ENCODE assay signal across 13 cellular contexts in the genomic region with DNA sequence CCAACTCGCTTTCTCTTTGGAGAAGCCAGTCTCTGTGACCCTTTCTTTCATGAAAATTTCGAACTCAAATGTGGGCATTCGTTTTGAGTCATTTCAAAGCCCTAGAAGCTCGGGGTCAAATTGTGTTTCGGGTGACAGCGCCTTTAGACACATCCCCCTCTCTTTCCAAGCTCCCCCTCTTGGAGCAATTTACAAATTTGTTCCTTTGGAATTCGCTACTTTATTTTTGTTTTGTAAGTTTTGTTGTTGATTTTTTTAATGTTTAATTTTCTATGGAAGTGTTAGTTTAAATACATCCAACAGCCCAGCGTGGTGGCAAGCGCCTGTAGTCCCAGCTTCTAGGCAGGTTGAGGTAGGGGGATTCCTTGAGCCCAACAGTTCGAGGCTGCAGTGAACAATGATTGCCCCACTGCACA. TPM values are rescaled to one million over a fixed set of nuclear protein-coding genes. Genes with fewer than 3 reads are reported as not detected.
DNase-seq lines count a peak whose midpoint lies in the region; ATAC-seq and TF ChIP-seq lines count a peak whose summit lies in the region.
"Had no signal": no experiment of that assay in that cellular context is flagged by ENCODE, and none has a peak within 500 bp of the region (broad histone marks: within the 10 kb centered on the region; RNA-seq: fewer than 3 reads in every experiment).

No MANE protein-coding gene starts in this region.

- POLR2A ChIA-PET in Caco-2 (lab: Charles Lee) = no interaction called here

- peak overlapping the region; percentile 97 for H3K4me2 ChIP-seq in OCI-LY3 (ENCODE audit: low read length)

- no peak overlapping the region for H3K27ac Mint-ChIP-seq in Caco-2 (ENCODE audit: unreplicated experiment)
- H3K27ac Mint-ChIP-seq in activated CD8-positive, alpha-beta memory T cell treated with anti-CD3 and anti-CD28 coated beads, Interleukin-2, amount 10 ng/mL, durations not matched to agents 7 days and 5 days = no peak overlapping the region
- H3K27ac Mint-ChIP-seq: T-helper 1 cell treated with Interleukin-12 subunit alpha and Interleukin-12 subunit beta and Interleukin-4 antibody, amounts not matched to agents 30 μg/mL and 1 μg/mL, for 36 hours had no signal

- H3K27ac ChIP-seq in OCI-LY3 (ENCODE audit: low read length) (no peak overlapping the region), psoas muscle (no peak overlapping the region), upper lobe of right lung (no peak overlapping the region)
- H3K27ac ChIP-seq: body of pancreas had no signal

- no peak overlapping the region for H2AFZ ChIP-seq in OCI-LY3 (ENCODE audit: low read depth, low read length)

- H3K9ac ChIP-seq in OCI-LY3 (ENCODE audit: low read length) = peak overlapping the region; percentile 75; the same call in 1 of the 2 replicates

- peak overlapping the region; percentile 24 for H3K4me3 Mint-ChIP-seq in Caco-2 (ENCODE audit: unreplicated experiment)
- H3K4me3 Mint-ChIP-seq in activated CD8-positive, alpha-beta memory T cell treated with anti-CD3 and anti-CD28 coated beads, Interleukin-2, amount 10 ng/mL, durations not matched to agents 7 days and 5 days = no peak overlapping the region
- H3K4me3 Mint-ChIP-seq: T-helper 1 cell treated with Interleukin-12 subunit alpha and Interleukin-12 subunit beta and Interleukin-4 antibody, amounts not matched to agents 30 μg/mL and 1 μg/mL, for 36 hours had no signal

- H3K4me3 ChIP-seq in Caco-2 (ENCODE audit: low read depth, low read length) (no peak overlapping the region), OCI-LY3 (ENCODE audit: low read length) (peak overlapping the region; percentile 90), psoas muscle (peak overlapping the region; percentile 33), upper lobe of right lung (no peak overlapping the region)
- H3K4me3 ChIP-seq: body of pancreas had no signal

- BruUV-seq in Caco-2 (replicated peaks; lab: Mats Ljungman, UMichigan) = no TSS peak

- no peak for ATAC-seq in psoas muscle
- no peak for ATAC-seq in upper lobe of right lung
- ATAC-seq in activated CD8-positive, alpha-beta memory T cell treated with anti-CD3 and anti-CD28 coated beads, Interleukin-2, amount 10 ng/mL, durations not matched to agents 7 days and 5 days = no peak
- ATAC-seq: body of pancreas, right cardiac atrium had no signal

- H3K9me3 ChIP-seq in Caco-2 (no peaks in the 10 kb centered on the region), OCI-LY3 (ENCODE audit: insufficient read depth, low read length) (no peaks in the 10 kb centered on the region), psoas muscle (no peaks in the 10 kb centered on the region), upper lobe of right lung (no peaks in the 10 kb centered on the region)
- H3K9me3 ChIP-seq: body of pancreas had no signal

- CTCF ChIA-PET in Caco-2 (lab: Charles Lee) = no interaction called here
- CTCF ChIA-PET in activated CD8-positive, alpha-beta memory T cell treated with anti-CD3 and anti-CD28 coated beads, Interleukin-2, amount 10 ng/mL, durations not matched to agents 7 days and 5 days (lab: Charles Lee) = interaction anchor here (1.0 to 1.4 kb wide), 2 partner anchors 277 to 281 kb away, joined by 4 read pairs; no protein-coding TSS in a partner anchor

- H4K20me1 ChIP-seq in OCI-LY3 (ENCODE audit: insufficient read depth, low read length) = no peaks in the 10 kb centered on the region

- intact Hi-C loops in Caco-2 (cut with micrococcal nuclease; ENCODE audit: unreplicated experiment) = no loop called here
- intact Hi-C loops in psoas muscle (cut with DNase I) = loop anchor here in 1 of 2 donors (5.0 kb wide), 1 partner anchor 132 kb away; no protein-coding TSS in a partner anchor
- intact Hi-C loops in upper lobe of right lung (cut with DNase I) = loop anchor here (10.0 kb wide), 2 partner anchors 135 to 275 kb away; no protein-coding TSS in a partner anchor

- H3K4me1 ChIP-seq in Caco-2 (no peaks in the 10 kb centered on the region), OCI-LY3 (ENCODE audit: low read length) (peaks cover 5% of the 10 kb centered on the region), psoas muscle (peaks cover 4% of the 10 kb centered on the region), upper lobe of right lung (peaks cover 26% of the 10 kb centered on the region)

- peaks cover 9% of the 10 kb centered on the region for H3K27me3 Mint-ChIP-seq in Caco-2 (ENCODE audit: insufficient read depth, unreplicated experiment)
- peaks cover 79% of the 10 kb centered on the region for H3K27me3 Mint-ChIP-seq in activated CD8-positive, alpha-beta memory T cell treated with anti-CD3 and anti-CD28 coated beads, Interleukin-2, amount 10 ng/mL, durations not matched to agents 7 days and 5 days

- 34 to 49% (median 45%) methylated on average over 10 of the region's 10 CpGs for WGBS in psoas muscle, 3 donors

- TF ChIP-seq CTCF in Caco-2 (IDR thresholded peaks at IDR 0.05; ENCODE audit: insufficient read depth in 1 of 2, low read depth in 1 of 2, low read length in 1 of 2, severe bottlenecking in 1 of 2, unreplicated experiment in 1 of 2) (no peak), OCI-LY3 (IDR thresholded peaks at IDR 0.05; ENCODE audit: low read depth, low read length) (no peak), psoas muscle (IDR thresholded peaks at IDR 0.05) (no peak), upper lobe of right lung (IDR thresholded peaks at IDR 0.05) (no peak)

- H3K36me3 ChIP-seq in Caco-2 (ENCODE audit: control insufficient read depth, insufficient read depth, low read length) = no peaks in the 10 kb centered on the region
- no peaks in the 10 kb centered on the region for H3K36me3 ChIP-seq in OCI-LY3 (replicated peaks; ENCODE audit: low read depth, low read length)
- H3K36me3 ChIP-seq in psoas muscle (ENCODE audit: insufficient read depth in 1 of 2, low read depth in 1 of 2) = no peaks in the 10 kb centered on the region
- no peaks in the 10 kb centered on the region for H3K36me3 ChIP-seq in upper lobe of right lung

- no peaks in the 10 kb centered on the region for H3K36me3 Mint-ChIP-seq in Caco-2 (ENCODE audit: insufficient read depth, unreplicated experiment)
- H3K36me3 Mint-ChIP-seq in activated CD8-positive, alpha-beta memory T cell treated with anti-CD3 and anti-CD28 coated beads, Interleukin-2, amount 10 ng/mL, durations not matched to agents 7 days and 5 days = no peaks in the 10 kb centered on the region

- H3K79me2 ChIP-seq in OCI-LY3 (ENCODE audit: low read length) = no peaks in the 10 kb centered on the region

- H3K27me3 ChIP-seq in Caco-2 (replicated peaks; ENCODE audit: control insufficient read depth, insufficient read depth, low read length) = no peaks in the 10 kb centered on the region
- peaks cover 3% of the 10 kb centered on the region for H3K27me3 ChIP-seq in OCI-LY3 (ENCODE audit: low read depth, low read length)
- H3K27me3 ChIP-seq in psoas muscle (ENCODE audit: insufficient read depth in 3 of 3, low read length in 2 of 3) = peaks cover 0 to 62% (median 25%) of the 10 kb centered on the region in 3 donors
- peaks cover 67% of the 10 kb centered on the region for H3K27me3 ChIP-seq in upper lobe of right lung

- DNase-seq in Caco-2 (no peak), fibroblast of peridontal ligament (ENCODE audit: extremely low read depth) (peak; percentile 33), psoas muscle (no peak), upper lobe of right lung (no peak), A172 (ENCODE audit: low spot score) (no peak)
- DNase-seq in activated CD8-positive, alpha-beta memory T cell treated with anti-CD3 and anti-CD28 coated beads, Interleukin-2, amount 10 ng/mL, durations not matched to agents 7 days and 5 days = no peak
- DNase-seq: NCI-H1092, right cardiac atrium had no signal

- H3K4me1 Mint-ChIP-seq in Caco-2 (ENCODE audit: low read depth, unreplicated experiment) = no peaks in the 10 kb centered on the region
- peaks cover 26% of the 10 kb centered on the region for H3K4me1 Mint-ChIP-seq in activated CD8-positive, alpha-beta memory T cell treated with anti-CD3 and anti-CD28 coated beads, Interleukin-2, amount 10 ng/mL, durations not matched to agents 7 days and 5 days

- H3K9me3 Mint-ChIP-seq in Caco-2 (ENCODE audit: unreplicated experiment) = no peaks in the 10 kb centered on the region
- H3K9me3 Mint-ChIP-seq in activated CD8-positive, alpha-beta memory T cell treated with anti-CD3 and anti-CD28 coated beads, Interleukin-2, amount 10 ng/mL, durations not matched to agents 7 days and 5 days (ENCODE audit: low read depth) = no peaks in the 10 kb centered on the region
- H3K9me3 Mint-ChIP-seq: T-helper 1 cell treated with Interleukin-12 subunit alpha and Interleukin-12 subunit beta and Interleukin-4 antibody, amounts not matched to agents 30 μg/mL and 1 μg/mL, for 36 hours had no signal

RNA-seq across cellular contexts. Expression of a gene that starts 4.6 kb away (rescaled TPM):
- total RNA-seq in Caco-2 (2022) = not detected in 2 replicates
- not detected for total RNA-seq in psoas muscle
- polyA plus RNA-seq in psoas muscle = not detected
- total RNA-seq in upper lobe of right lung = not detected
- total RNA-seq in A172 (2014; rRNA removed; shearing (Covaris generic)) = not detected in 2 replicates
- not detected for total RNA-seq in activated CD8-positive, alpha-beta memory T cell treated with anti-CD3 and anti-CD28 coated beads, Interleukin-2, amount 10 ng/mL, durations not matched to agents 7 days and 5 days
- total RNA-seq: dermis microvascular lymphatic vessel endothelial cell, liver, right cardiac atrium had no signal
- polyA plus RNA-seq: liver, right cardiac atrium had no signal

Comparison
In these comparisons a context has a peak if more than half of its experiments do, and no peak if none do; other contexts are left out.
1. H3K4me3 ChIP-seq: peak in OCI-LY3 (single experiment) and psoas muscle (single experiment); none in Caco-2 (single experiment) and upper lobe of right lung (single experiment).